ENCODE assay signal across 11 cellular contexts in the genomic region with DNA sequence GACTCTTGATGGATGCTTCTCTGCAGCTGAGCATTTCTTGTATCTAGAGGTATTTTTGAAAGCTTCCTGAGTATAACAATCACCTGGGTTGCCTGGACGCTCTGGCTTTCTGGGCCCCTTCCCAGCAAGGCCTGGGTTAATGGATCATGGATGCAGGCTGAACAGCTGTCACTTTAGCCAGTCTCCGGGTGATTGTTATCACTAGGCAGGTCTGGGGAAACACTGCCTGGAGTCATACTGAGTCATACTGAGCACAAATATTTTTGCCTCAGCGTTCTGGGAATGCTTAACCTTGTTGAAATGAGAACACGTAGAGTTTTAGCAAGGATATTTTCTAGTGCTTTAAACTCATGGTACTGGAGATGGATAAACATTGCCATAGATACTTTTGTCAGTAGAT.
DNase-seq lines count a peak whose midpoint lies in the region; ATAC-seq and TF ChIP-seq lines count a peak whose summit lies in the region.
"Had no signal": no experiment of that assay in that cellular context is flagged by ENCODE, and none has a peak within 500 bp of the region (broad histone marks: within the 10 kb centered on the region; RNA-seq: fewer than 3 reads in every experiment).

No MANE protein-coding gene starts in this region.

- DNase-seq in COLO668 (lab: John Stamatoyannopoulos, UW; ENCODE audit: unreplicated experiment) (peak; percentile 4), NCI-H226 (peak; percentile 70), dermis microvascular lymphatic vessel endothelial cell (ENCODE audit: low read depth in 2 of 2) (peak; percentile 12 to 89), NCI-H2227 treated with DMSO at 0.1 percent for 48 hours (lab: John Stamatoyannopoulos, UW) (no peak)
- DNase-seq in stimulated activated effector memory CD8-positive, alpha-beta T cell treated with anti-CD3 and anti-CD28 coated beads, Interleukin-12 subunit alpha, Interleukin-12 subunit beta, amount 100 ng/mL, for 72 hours (ENCODE audit: low spot score in 2 of 2): no peak
- DNase-seq: activated naive CD4-positive, alpha-beta T cell treated with anti-CD3 and anti-CD28 coated beads, Interleukin-2, amount 50 U/mL, for 16 hours; Karpas-422; T-helper 1 cell had no signal

- H3K36me3 Mint-ChIP-seq in nephron (ENCODE audit: low read depth): no peaks in the 10 kb centered on the region
- H3K36me3 Mint-ChIP-seq in stimulated activated effector memory CD8-positive, alpha-beta T cell treated with anti-CD3 and anti-CD28 coated beads, Interleukin-12 subunit alpha, Interleukin-12 subunit beta, amount 100 ng/mL, for 72 hours: no peaks in the 10 kb centered on the region

- ATAC-seq in GM21528 (IDR thresholded peaks at IDR 0.05; ENCODE audit: low FRiP score, unreplicated experiment): no peak
- no peak for ATAC-seq in GM19035 (IDR thresholded peaks at IDR 0.05; ENCODE audit: unreplicated experiment)
- no peak for ATAC-seq in stimulated activated effector memory CD8-positive, alpha-beta T cell treated with anti-CD3 and anti-CD28 coated beads, Interleukin-12 subunit alpha, Interleukin-12 subunit beta, amount 100 ng/mL, for 72 hours

- H3K27ac Mint-ChIP-seq in nephron: peak overlapping the region; percentile 66 to 89 (median 88)
- no peak overlapping the region for H3K27ac Mint-ChIP-seq in stimulated activated effector memory CD8-positive, alpha-beta T cell treated with anti-CD3 and anti-CD28 coated beads, Interleukin-12 subunit alpha, Interleukin-12 subunit beta, amount 100 ng/mL, for 72 hours

- no peak overlapping the region for H3K4me3 Mint-ChIP-seq in nephron
- H3K4me3 Mint-ChIP-seq in stimulated activated effector memory CD8-positive, alpha-beta T cell treated with anti-CD3 and anti-CD28 coated beads, Interleukin-12 subunit alpha, Interleukin-12 subunit beta, amount 100 ng/mL, for 72 hours: no peak overlapping the region

- no peaks in the 10 kb centered on the region for H3K27me3 Mint-ChIP-seq in nephron (ENCODE audit: low read depth)

- no peaks in the 10 kb centered on the region for H3K9me3 Mint-ChIP-seq in nephron
- no peaks in the 10 kb centered on the region for H3K9me3 Mint-ChIP-seq in stimulated activated effector memory CD8-positive, alpha-beta T cell treated with anti-CD3 and anti-CD28 coated beads, Interleukin-12 subunit alpha, Interleukin-12 subunit beta, amount 100 ng/mL, for 72 hours

- TF ChIP-seq CTCF in nephron (IDR thresholded peaks at IDR 0.05; ENCODE audit: unreplicated experiment in 3 of 3): no peak

- peaks cover 47% of the 10 kb centered on the region for H3K4me1 Mint-ChIP-seq in nephron
- no peaks in the 10 kb centered on the region for H3K4me1 Mint-ChIP-seq in stimulated activated effector memory CD8-positive, alpha-beta T cell treated with anti-CD3 and anti-CD28 coated beads, Interleukin-12 subunit alpha, Interleukin-12 subunit beta, amount 100 ng/mL, for 72 hours

Comparison
In these comparisons a context has a peak if more than half of its experiments do, and no peak if none do; other contexts are left out.
1. DNase-seq: peak in COLO668 (single experiment), NCI-H226 (single experiment) and dermis microvascular lymphatic vessel endothelial cell (2 of 2); none in NCI-H2227 treated with DMSO at 0.1 percent for 48 hours (single experiment) and stimulated activated effector memory CD8-positive, alpha-beta T cell treated with anti-CD3 and anti-CD28 coated beads, Interleukin-12 subunit alpha, Interleukin-12 subunit beta, amount 100 ng/mL, for 72 hours (0 of 2).